ENCODE assay signal across 19 cellular contexts in genomic region chr13:43511260-43511970, GRCh38.
"Had no signal": no experiment of that assay in that cellular context is flagged by ENCODE, and none has a peak within 500 bp of the region (broad histone marks: within the 10 kb centered on the region; RNA-seq: fewer than 3 reads in every experiment).

No MANE protein-coding gene starts in this region.

- H2AFZ ChIP-seq: parathyroid adenoma had no signal

- ATAC-seq: activated naive CD4-positive, alpha-beta T cell treated with anti-CD3 and anti-CD28 coated beads, Interleukin-2, amount 50 U/mL, for 72 hours; effector memory CD8-positive, alpha-beta T cell; mucosa of descending colon; naive thymus-derived CD8-positive, alpha-beta T cell; stimulated activated naive CD8-positive, alpha-beta T cell treated with anti-CD3 and anti-CD28 coated beads, Interleukin-15, amount 100 ng/mL, for 72 hours; WTC11 had no signal

- H3K36me3 ChIP-seq: cardiac muscle cell had no signal

- H3K9ac ChIP-seq: parathyroid adenoma had no signal

- H3K79me2 ChIP-seq: parathyroid adenoma had no signal

- H3K9me3 ChIP-seq: mucosa of descending colon had no signal

- DNase-seq: activated CD4-positive, alpha-beta memory T cell treated with anti-CD3 and anti-CD28 coated beads for 36 hours; activated CD4-positive, alpha-beta T cell treated with anti-CD3 and anti-CD28 coated beads for 4 hours; activated gamma-delta T cell treated with Interleukin-2 at 50 U/mL for 16 hours; activated T-cell treated with anti-CD3 and anti-CD28 coated beads for 4 hours; effector memory CD8-positive, alpha-beta T cell; foreskin fibroblast; hippocampal formation; islet precursor cell; mucosa of descending colon; naive thymus-derived CD8-positive, alpha-beta T cell; small intestine; stimulated activated CD4-positive, alpha-beta T cell treated with anti-CD3 and anti-CD28 coated beads, Interleukin-15, amount 100 ng/mL, for 24 hours; stimulated activated CD4-positive, alpha-beta T cell treated with anti-CD3 and anti-CD28 coated beads, Interleukin-2, amount 100 ng/mL, for 48 hours; stimulated activated naive CD8-positive, alpha-beta T cell treated with anti-CD3 and anti-CD28 coated beads, Interleukin-15, amount 100 ng/mL, for 72 hours had no signal

- H3K4me1 ChIP-seq: parathyroid adenoma had no signal

- H3K4me3 ChIP-seq: cardiac muscle cell, mucosa of descending colon, SK-N-MC had no signal

- H3K27ac ChIP-seq: cardiac muscle cell, parathyroid adenoma, SK-N-MC had no signal

- H3K27me3 ChIP-seq: cardiac muscle cell had no signal
